38 cellular contexts compared by ENCODE assay signal in the genomic region with DNA sequence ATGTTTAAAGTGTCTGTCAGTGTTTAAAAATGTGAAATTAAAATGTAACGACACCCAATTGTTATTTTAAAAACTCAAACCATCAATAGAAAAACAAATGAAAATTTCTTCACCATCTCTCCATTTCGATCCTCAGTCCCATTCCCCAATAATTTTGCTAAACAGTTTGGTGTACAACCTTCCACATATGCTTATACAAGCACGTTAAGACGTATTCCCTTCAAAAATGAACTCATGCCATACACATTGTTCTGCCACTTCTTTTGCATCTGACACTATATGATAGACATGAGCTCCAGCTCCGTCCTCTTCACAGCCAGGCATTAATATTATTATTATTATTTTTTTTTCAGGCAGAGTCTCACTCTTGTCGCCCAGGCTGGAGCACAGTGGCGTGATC. TPM values are rescaled to one million over a fixed set of nuclear protein-coding genes. Genes with fewer than 3 reads are reported as not detected.
"Had no signal": no experiment of that assay in that cellular context is flagged by ENCODE, and none has a peak within 500 bp of the region (broad histone marks: within the 10 kb centered on the region; RNA-seq: fewer than 3 reads in every experiment).

No MANE protein-coding gene starts in this region.

- H3K9me3 ChIP-seq: MG63 had no signal

- H3K36me3 ChIP-seq: MG63 had no signal

- H3K27ac ChIP-seq: KMS-11 had no signal

- H3K9ac ChIP-seq: KMS-11 had no signal

- H3K4me3 ChIP-seq: MG63 had no signal

- DNase-seq: Karpas-422, Kasumi-1, KBM-7, KG1, MG63, MM.1S, MV-4-11, NCI-H1048, NCI-H1092, NCI-H1092 treated with DMSO at 0.1 percent for 48 hours, NCI-H1105, NCI-H1105 treated with DMSO at 0.1 percent for 48 hours, NCI-H1417, NCI-H1417 treated with DMSO at 0.1 percent for 48 hours, NCI-H1436, NCI-H1436 treated with DMSO at 0.1 percent for 48 hours, NCI-H146, NCI-H1694, NCI-H1694 treated with DMSO at 0.1 percent for 48 hours, NCI-H187, NCI-H187 treated with DMSO at 0.1 percent for 48 hours, NCI-H1930, NCI-H2029, NCI-H2029 treated with DMSO at 0.1 percent for 48 hours, NCI-H2081, NCI-H2081 treated with DMSO at 0.1 percent for 48 hours, NCI-H2107, NCI-H2171, NCI-H2171 treated with DMSO at 0.1 percent for 48 hours, NCI-H2227 treated with DMSO at 0.1 percent for 48 hours, NCI-H226, NCI-H345, NCI-H446, NCI-H446 treated with DMSO at 0.1 percent for 48 hours had no signal

- H3K4me2 ChIP-seq: KMS-11 had no signal

RNA-seq across cellular contexts. Expression of a gene that starts 14.1 kb away (rescaled TPM):
- total RNA-seq: LHCN-M2, M059J, MCF 10A had no signal
